Comparison of ENCODE assay signal across 8 cellular contexts in genomic region chr1:93179886-93180722, GRCh38. TPM values are rescaled to one million over a fixed set of nuclear protein-coding genes. Genes with fewer than 3 reads are reported as not detected.
A peak's percentile ranks its signal among the peaks of the same experiment; 100 is the strongest.
DNase-seq lines count a peak whose midpoint lies in the region; ATAC-seq and TF ChIP-seq lines count a peak whose summit lies in the region.

TMED5 (minus strand) TSS chr1:93180413; CDS start chr1:93180242, 171 bp downstream.

- no peaks in the 10 kb centered on the region for H3K27me3 ChIP-seq in lower lobe of right lung (ENCODE audit: low read depth)

- H3K9me3 ChIP-seq in lower lobe of right lung: no peaks in the 10 kb centered on the region

- ATAC-seq in GM19468 (IDR thresholded peaks at IDR 0.05; ENCODE audit: extremely low read depth, unreplicated experiment) (peak; percentile 84), lower lobe of right lung (peak; percentile 99)

- H3K27ac ChIP-seq in lower lobe of right lung: peak within 1 kb of the TSS; percentile 98

- H3K36me3 ChIP-seq in lower lobe of right lung: no peaks in the 10 kb centered on the region

- H3K4me1 ChIP-seq in lower lobe of right lung: peaks cover 21% of the 10 kb centered on the region

- DNase-seq in COLO829 (ENCODE audit: low spot score) (peak; percentile 61), HS-5 (ENCODE audit: low read depth) (peak; percentile 91), NK-92 (lab: John Stamatoyannopoulos, UW; ENCODE audit: unreplicated experiment) (peak; percentile 78), lower lobe of right lung (peak; percentile 99)
- peak; percentile 85 to 90 for DNase-seq in activated CD8-positive, alpha-beta memory T cell treated with anti-CD3 and anti-CD28 coated beads for 1 hour (ENCODE audit: extremely low read depth in 1 of 2, low read depth in 1 of 2)
- peak; percentile 95 for DNase-seq in effector CD4-positive, alpha-beta T cell
- peak; percentile 92 to 94 (median 93) for DNase-seq in stimulated activated CD4-positive, alpha-beta T cell treated with anti-CD3 and anti-CD28 coated beads, TNF-alpha, amount 100 ng/mL, for 24 hours (ENCODE audit: low read depth in 3 of 3)

- TF ChIP-seq CTCF in lower lobe of right lung (IDR thresholded peaks at IDR 0.05): peak; percentile 23

- peak within 1 kb of the TSS; percentile 77 for H3K4me3 ChIP-seq in lower lobe of right lung

- intact Hi-C loops in lower lobe of right lung (cut with DNase I): no loop called here

RNA-seq across cellular contexts. Expression of gene TMED5, which starts in this region (rescaled TPM):
- 92.5 TPM for total RNA-seq in lower lobe of right lung

Comparison
In these comparisons a context has a peak if more than half of its experiments do, and no peak if none do; other contexts are left out.
1. Peak in every context shown above with its lines: DNase-seq, ATAC-seq, H3K4me3 ChIP-seq and H3K27ac ChIP-seq.